9 cellular contexts compared by ENCODE assay signal in genomic region chr7:117323877-117324699, GRCh38. TPM values are rescaled to one million over a fixed set of nuclear protein-coding genes. Genes with fewer than 3 reads are reported as not detected.
DNase-seq lines count a peak whose midpoint lies in the region; ATAC-seq, FAIRE-seq and TF ChIP-seq lines count a peak whose summit lies in the region.
"Had no signal": no experiment of that assay in that cellular context is flagged by ENCODE, and none has a peak within 500 bp of the region (broad histone marks: within the 10 kb centered on the region; RNA-seq: fewer than 3 reads in every experiment).

No MANE protein-coding gene starts in this region.

- ATAC-seq in HepG2, result peak; percentile 46
- no peak for ATAC-seq in HG03571 (IDR thresholded peaks at IDR 0.05; ENCODE audit: unreplicated experiment)
- no peak for ATAC-seq in HG03280 (IDR thresholded peaks at IDR 0.05; ENCODE audit: unreplicated experiment)
- ATAC-seq in GM21717 (IDR thresholded peaks at IDR 0.05; ENCODE audit: unreplicated experiment), result no peak

- 25% methylated on average over 24 of the region's 65 CpGs for WGBS in HepG2 (ENCODE audit: low lambda C conversion rate)

- H3K27me3 ChIP-seq in colonic mucosa, result peaks cover 40% of the 10 kb centered on the region
- peaks cover 10 to 59% of the 10 kb centered on the region in 2 experiments for H3K27me3 ChIP-seq in HepG2 (ENCODE audit: control insufficient read depth in 1 of 2, insufficient read depth in 2 of 2, low read length in 2 of 2)

- H2AFZ ChIP-seq in HepG2 (ENCODE audit: low read length), result no peak overlapping the region

- CTCF ChIA-PET in HepG2 (lab: Yijun Ruan, JAX; ENCODE audit: low intra/inter-chr PET ratio, low total read pairs), result no interaction called here

- POLR2A ChIA-PET in HepG2 (lab: Yijun Ruan, JAX), result no interaction called here

- H3K9me3 ChIP-seq in colonic mucosa (no peaks in the 10 kb centered on the region), HepG2 (ENCODE audit: low read length) (no peaks in the 10 kb centered on the region)

- FAIRE-seq in HepG2 (lab: Jason Lieb, UNC), result no peak
- FAIRE-seq: islet of Langerhans had no signal

- H3K9ac ChIP-seq in colonic mucosa (ENCODE audit: low read depth in 2 of 2, low read length in 2 of 2), result no peak overlapping the region
- H3K9ac ChIP-seq in HepG2 (ENCODE audit: insufficient read depth, low read depth, low read length), result no peak overlapping the region

- H3K4me3 ChIP-seq in colonic mucosa (peak overlapping the region; percentile 13), HepG2 (replicated peaks in 1 of 3; ENCODE audit: insufficient read depth in 1 of 3, low read depth in 2 of 3, low read length in 3 of 3) (no peak overlapping the region)

- no peaks in the 10 kb centered on the region for H3K36me3 ChIP-seq in colonic mucosa
- no peaks in the 10 kb centered on the region for H3K36me3 ChIP-seq in HepG2 (replicated peaks in 1 of 2; ENCODE audit: control insufficient read depth in 1 of 2, insufficient read depth in 2 of 2, low read length in 2 of 2)

- in situ Hi-C loops in HepG2 (cut with HindIII; ENCODE audit: extremely low pct_ligation_motif_present, low pct_unique_long_range_greater_than_20kb), result no loop called here

- H3K27ac ChIP-seq in colonic mucosa, result no peak overlapping the region
- H3K27ac ChIP-seq in HepG2 (ENCODE audit: extremely low read length, insufficient read depth, low read length), result no peak overlapping the region

- intact Hi-C loops in colonic mucosa (cut with DNase I) (no loop called here), HepG2 (cut with micrococcal nuclease; ENCODE audit: unreplicated experiment) (no loop called here)

- no peaks in the 10 kb centered on the region for H4K20me1 ChIP-seq in HepG2 (ENCODE audit: insufficient read depth, low read length)

- BruUV-seq in HepG2 (replicated peaks; lab: Mats Ljungman, UMichigan), result no TSS peak

- H3K79me2 ChIP-seq in HepG2 (ENCODE audit: insufficient read depth, low read length), result no peaks in the 10 kb centered on the region

- TF ChIP-seq POLR2A in HepG2 (IDR thresholded peaks at IDR 0.05; ENCODE audit: insufficient read depth in 1 of 2, low read depth in 2 of 2, low read length in 2 of 2), result no peak

- no peak for TF ChIP-seq RAD21 in HepG2 (CRISPR knock-in tag; IDR thresholded peaks at IDR 0.05)

- no peak overlapping the region for H3K4me2 ChIP-seq in HepG2 (ENCODE audit: low read depth, low read length)

- H3K4me1 ChIP-seq in colonic mucosa (peaks cover 10% of the 10 kb centered on the region), HepG2 (ENCODE audit: insufficient read depth, low read length) (no peaks in the 10 kb centered on the region)

- TF ChIP-seq CTCF in colonic mucosa (IDR thresholded peaks at IDR 0.05) (no peak), HepG2 (CRISPR knock-in tag; IDR thresholded peaks at IDR 0.05) (no peak)

- TF ChIP-seq EP300 in HepG2 (IDR thresholded peaks at IDR 0.05; ENCODE audit: low read depth in 2 of 2, low read length in 2 of 2), result no peak
- no peak for TF ChIP-seq EP300 in HepG2 (CRISPR knock-in tag; IDR thresholded peaks at IDR 0.05; ENCODE audit: borderline replicate concordance)

- DNase-seq in NCI-H524 (lab: John Stamatoyannopoulos, UW) (peak; percentile 23 to 32), NCI-H524 treated with DMSO at 0.1 percent for 48 hours (lab: John Stamatoyannopoulos, UW) (no peak), colonic mucosa (no peak), HepG2 (ENCODE audit: low spot score) (no peak), ureter (ENCODE audit: low spot score) (peak; percentile 56)

TF ChIP-seq in HepG2, 621 proteins besides CTCF, POLR2A, EP300 and RAD21:
- TF ChIP-seq, protein P1, sequence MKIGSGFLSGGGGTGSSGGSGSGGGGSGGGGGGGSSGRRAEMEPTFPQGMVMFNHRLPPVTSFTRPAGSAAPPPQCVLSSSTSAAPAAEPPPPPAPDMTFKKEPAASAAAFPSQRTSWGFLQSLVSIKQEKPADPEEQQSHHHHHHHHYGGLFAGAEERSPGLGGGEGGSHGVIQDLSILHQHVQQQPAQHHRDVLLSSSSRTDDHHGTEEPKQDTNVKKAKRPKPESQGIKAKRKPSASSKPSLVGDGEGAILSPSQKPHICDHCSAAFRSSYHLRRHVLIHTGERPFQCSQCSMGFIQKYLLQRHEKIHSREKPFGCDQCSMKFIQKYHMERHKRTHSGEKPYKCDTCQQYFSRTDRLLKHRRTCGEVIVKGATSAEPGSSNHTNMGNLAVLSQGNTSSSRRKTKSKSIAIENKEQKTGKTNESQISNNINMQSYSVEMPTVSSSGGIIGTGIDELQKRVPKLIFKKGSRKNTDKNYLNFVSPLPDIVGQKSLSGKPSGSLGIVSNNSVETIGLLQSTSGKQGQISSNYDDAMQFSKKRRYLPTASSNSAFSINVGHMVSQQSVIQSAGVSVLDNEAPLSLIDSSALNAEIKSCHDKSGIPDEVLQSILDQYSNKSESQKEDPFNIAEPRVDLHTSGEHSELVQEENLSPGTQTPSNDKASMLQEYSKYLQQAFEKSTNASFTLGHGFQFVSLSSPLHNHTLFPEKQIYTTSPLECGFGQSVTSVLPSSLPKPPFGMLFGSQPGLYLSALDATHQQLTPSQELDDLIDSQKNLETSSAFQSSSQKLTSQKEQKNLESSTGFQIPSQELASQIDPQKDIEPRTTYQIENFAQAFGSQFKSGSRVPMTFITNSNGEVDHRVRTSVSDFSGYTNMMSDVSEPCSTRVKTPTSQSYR (CRISPR knock-in tag; IDR thresholded peaks at IDR 0.05; ENCODE audit: borderline replicate concordance), result no peak
- TF ChIP-seq HHEX (CRISPR knock-in tag; IDR thresholded peaks at IDR 0.05) (no peak), PRMT3 (CRISPR knock-in tag; IDR thresholded peaks at IDR 0.05; ENCODE audit: borderline replicate concordance, low read depth) (no peak), FOXK1 (CRISPR knock-in tag; IDR thresholded peaks at IDR 0.05; ENCODE audit: borderline replicate concordance, low read depth) (no peak), ZNF879 (CRISPR knock-in tag; IDR thresholded peaks at IDR 0.05) (no peak), HMG20A (CRISPR knock-in tag; IDR thresholded peaks at IDR 0.05; ENCODE audit: borderline replicate concordance) (no peak), ZNF629 (CRISPR knock-in tag; conservative IDR thresholded peaks at IDR 0.05) (no peak)
- TF ChIP-seq, protein P2, sequence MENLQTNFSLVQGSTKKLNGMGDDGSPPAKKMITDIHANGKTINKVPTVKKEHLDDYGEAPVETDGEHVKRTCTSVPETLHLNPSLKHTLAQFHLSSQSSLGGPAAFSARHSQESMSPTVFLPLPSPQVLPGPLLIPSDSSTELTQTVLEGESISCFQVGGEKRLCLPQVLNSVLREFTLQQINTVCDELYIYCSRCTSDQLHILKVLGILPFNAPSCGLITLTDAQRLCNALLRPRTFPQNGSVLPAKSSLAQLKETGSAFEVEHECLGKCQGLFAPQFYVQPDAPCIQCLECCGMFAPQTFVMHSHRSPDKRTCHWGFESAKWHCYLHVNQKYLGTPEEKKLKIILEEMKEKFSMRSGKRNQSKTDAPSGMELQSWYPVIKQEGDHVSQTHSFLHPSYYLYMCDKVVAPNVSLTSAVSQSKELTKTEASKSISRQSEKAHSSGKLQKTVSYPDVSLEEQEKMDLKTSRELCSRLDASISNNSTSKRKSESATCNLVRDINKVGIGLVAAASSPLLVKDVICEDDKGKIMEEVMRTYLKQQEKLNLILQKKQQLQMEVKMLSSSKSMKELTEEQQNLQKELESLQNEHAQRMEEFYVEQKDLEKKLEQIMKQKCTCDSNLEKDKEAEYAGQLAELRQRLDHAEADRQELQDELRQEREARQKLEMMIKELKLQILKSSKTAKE (CRISPR knock-in tag; IDR thresholded peaks at IDR 0.05; ENCODE audit: borderline replicate concordance), result no peak
- TF ChIP-seq, protein P3, sequence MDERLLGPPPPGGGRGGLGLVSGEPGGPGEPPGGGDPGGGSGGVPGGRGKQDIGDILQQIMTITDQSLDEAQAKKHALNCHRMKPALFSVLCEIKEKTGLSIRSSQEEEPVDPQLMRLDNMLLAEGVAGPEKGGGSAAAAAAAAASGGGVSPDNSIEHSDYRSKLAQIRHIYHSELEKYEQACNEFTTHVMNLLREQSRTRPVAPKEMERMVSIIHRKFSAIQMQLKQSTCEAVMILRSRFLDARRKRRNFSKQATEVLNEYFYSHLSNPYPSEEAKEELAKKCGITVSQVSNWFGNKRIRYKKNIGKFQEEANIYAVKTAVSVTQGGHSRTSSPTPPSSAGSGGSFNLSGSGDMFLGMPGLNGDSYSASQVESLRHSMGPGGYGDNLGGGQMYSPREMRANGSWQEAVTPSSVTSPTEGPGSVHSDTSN (CRISPR knock-in tag; IDR thresholded peaks at IDR 0.05), result no peak

RNA-seq across cellular contexts. Expression of gene WNT2, which starts 1.2 kb away (rescaled TPM):
- total RNA-seq in colonic mucosa (under 1 TPM in 1 of 2 donors, not detected in 1; 0.11 TPM), HepG2 (2016; rRNA removed; fragmentation: Illumina TruSeq; extraction: Trizol) (not detected in 2 replicates), ureter (2.2 TPM)
- total RNA-seq in HepG2 (2016; cell fraction: cytosol; rRNA removed; fragmentation: Illumina TruSeq; extraction: Trizol; ENCODE audit: low read depth), result not detected in 2 replicates
- total RNA-seq in HepG2 (2016; cell fraction: insoluble cytoplasmic fraction; rRNA removed; fragmentation: Illumina TruSeq; extraction: Trizol), result not detected in 2 replicates
- total RNA-seq in HepG2 (2016; cell fraction: membrane; rRNA removed; fragmentation: Illumina TruSeq; extraction: Trizol), result not detected in 2 replicates
- total RNA-seq in HepG2 (2016; cell fraction: nucleus; rRNA removed; fragmentation: Illumina TruSeq; extraction: Trizol), result not detected in 2 replicates
- polyA plus RNA-seq in HepG2 (2011; rRNA removed), result not detected in 2 replicates
- polyA plus RNA-seq in HepG2 (2011; cell fraction: cytosol; rRNA removed), result not detected in 2 replicates
- not detected in 2 replicates for polyA plus RNA-seq in HepG2 (2011; cell fraction: nucleus; rRNA removed)
- polyA plus RNA-seq in HepG2 (2012), result not detected in 2 replicates
- not detected in 2 replicates for polyA plus RNA-seq in HepG2 (2016; cell fraction: cytosol; fragmentation: Illumina TruSeq; extraction: Trizol; ENCODE audit: low read depth)
- polyA plus RNA-seq in HepG2 (2016; cell fraction: insoluble cytoplasmic fraction; fragmentation: Illumina TruSeq; extraction: Trizol; ENCODE audit: low read depth), result not detected in 2 replicates
- not detected in 2 replicates for polyA plus RNA-seq in HepG2 (2016; cell fraction: membrane; fragmentation: Illumina TruSeq; extraction: Trizol; ENCODE audit: low read depth)
- polyA plus RNA-seq in HepG2 (2016; cell fraction: nucleus; fragmentation: Illumina TruSeq; extraction: Trizol; ENCODE audit: insufficient read depth, low read depth), result not detected in 2 replicates
- 0.35 TPM in 1 of 2 replicates, not detected in the other for polyA minus RNA-seq in HepG2 (2011; rRNA and poly(A)+ RNA removed; ENCODE audit: low replicate concordance)
- polyA minus RNA-seq in HepG2 (2011; cell fraction: cytosol; rRNA and poly(A)+ RNA removed), result not detected in 2 replicates
- polyA minus RNA-seq in HepG2 (2011; cell fraction: nucleus; rRNA and poly(A)+ RNA removed), result not detected in 2 replicates

Comparison
In these comparisons a context has a peak if more than half of its experiments do, and no peak if none do; other contexts are left out.
1. DNase-seq: peak in NCI-H524 (2 of 2) and ureter (single experiment); none in NCI-H524 treated with DMSO at 0.1 percent for 48 hours (single experiment), colonic mucosa (single experiment) and HepG2 (single experiment).